ENCODE assay signal across 1 cellular context in genomic region chr4:110620352-110621327, GRCh38.
TF ChIP-seq lines count a peak whose summit lies in the region.

No MANE protein-coding gene starts in this region.

TF ChIP-seq in H1, 55 proteins besides CTCF, POLR2A, EP300 and RAD21 (continued from another document):
- TF ChIP-seq USF2 (IDR thresholded peaks at IDR 0.05; ENCODE audit: low read length) (no peak), RBBP5 (IDR thresholded peaks at IDR 0.05; ENCODE audit: borderline replicate concordance, low read depth, low read length) (peak; percentile 68; the same call in 1 of the 2 replicates), RNF2 (IDR thresholded peaks at IDR 0.05; ENCODE audit: borderline replicate concordance, low read depth, low read length, missing control alignments, poor library complexity, severe bottlenecking) (peak; percentile 50), SUZ12 (IDR thresholded peaks at IDR 0.05; ENCODE audit: low read length) (peak; percentile 92), TBP (IDR thresholded peaks at IDR 0.05; ENCODE audit: low read depth, low read length) (peak; percentile 71; the same call in 1 of the 2 replicates), ASH2L (IDR thresholded peaks at IDR 0.05; ENCODE audit: low read length) (peak; percentile 37), CBX5 (IDR thresholded peaks at IDR 0.05; ENCODE audit: low read depth, low read length) (no peak), CBX8 (IDR thresholded peaks at IDR 0.05; ENCODE audit: borderline replicate concordance, low read depth, low read length) (no peak), CREB1 (IDR thresholded peaks at IDR 0.05) (0 out of 2 replicates have a peak, but pooled peaks have one; percentile 6), RXRA (IDR thresholded peaks at IDR 0.05; ENCODE audit: insufficient read depth, low read depth, low read length) (no peak), BRCA1 (IDR thresholded peaks at IDR 0.05; ENCODE audit: low read depth, low read length) (peak; percentile 61), CTBP2 (IDR thresholded peaks at IDR 0.05; ENCODE audit: borderline replicate concordance, insufficient read depth, insufficient read length, low read length) (peak; percentile 48), TAF1 (IDR thresholded peaks at IDR 0.05; ENCODE audit: low read depth, low read length) (0 out of 2 replicates have a peak, but pooled peaks have one; percentile 36), MAX (IDR thresholded peaks at IDR 0.05) (0 out of 2 replicates have a peak, but pooled peaks have one; percentile 39), RFX5 (IDR thresholded peaks at IDR 0.05; ENCODE audit: borderline replicate concordance, low read depth, low read length) (no peak)
